ENCODE assay signal across 10 cellular contexts in genomic region chr6:125703882-125704281, GRCh38. TPM values are rescaled to one million over a fixed set of nuclear protein-coding genes. Genes with fewer than 3 reads are reported as not detected.
"Had no signal": no experiment of that assay in that cellular context is flagged by ENCODE, and none has a peak within 500 bp of the region (broad histone marks: within the 10 kb centered on the region; RNA-seq: fewer than 3 reads in every experiment).

No MANE protein-coding gene starts in this region.

RNA-seq across cellular contexts. Expression of gene HEY2, which starts 45.5 kb away (rescaled TPM):
- total RNA-seq: activated CD4-positive, alpha-beta memory T cell treated with anti-CD3 and anti-CD28 coated beads for 36 hours; activated CD4-positive, alpha-beta T cell treated with anti-CD3 and anti-CD28 coated beads for 36 hours; activated CD8-positive, alpha-beta memory T cell treated with anti-CD3 and anti-CD28 coated beads for 36 hours; activated CD8-positive, alpha-beta T cell treated with anti-CD3 and anti-CD28 coated beads for 36 hours; activated naive CD4-positive, alpha-beta T cell treated with anti-CD3 and anti-CD28 coated beads for 36 hours; activated naive CD4-positive, alpha-beta T cell treated with anti-CD3 and anti-CD28 coated beads, Interleukin-2, amount 50 U/mL, for 72 hours; activated naive CD8-positive, alpha-beta T cell treated with anti-CD3 and anti-CD28 coated beads for 36 hours; activated T-helper 1 cell treated with anti-CD3 and anti-CD28 coated beads, Interleukin-12 subunit alpha, Interleukin-12 subunit beta, Interleukin-2, Interleukin-4 antibody, amounts not matched to agents 30 ng/mL and 10 ng/mL and 1 ng/mL, durations not matched to agents 14 hours and 24 hours and 36 hours; T-helper 1 cell treated with Interleukin-12 subunit alpha and Interleukin-12 subunit beta and Interleukin-4 antibody, amounts not matched to agents 30 ng/mL and 1 ng/mL, for 36 hours; T-helper 2 cell treated with Interferon-gamma antibody and Interleukin-4, amounts not matched to agents 100 ng/mL and 5 ng/mL, for 36 hours had no signal
